In genomic region chr5:15021286-15022046, GRCh38 we compare ENCODE assay signal across 13 cellular contexts.
DNase-seq lines count a peak whose midpoint lies in the region; ATAC-seq, FAIRE-seq and TF ChIP-seq lines count a peak whose summit lies in the region.
"Had no signal": no experiment of that assay in that cellular context is flagged by ENCODE, and none has a peak within 500 bp of the region (broad histone marks: within the 10 kb centered on the region; RNA-seq: fewer than 3 reads in every experiment).

No MANE protein-coding gene starts in this region.

- CTCF ChIA-PET in AG04450 (lab: Charles Lee), result interaction anchor here (1.1 to 2.4 kb wide), 3 partner anchors 19 to 294 kb away, joined by 5 to 7 read pairs (median 6); no protein-coding TSS in a partner anchor

- no peak overlapping the region for H3K4me3 ChIP-seq in AG04450 (ENCODE audit: low read depth, low read length)
- peak overlapping the region in 1 of 2 donors; percentile 18 for H3K4me3 ChIP-seq in cardiac fibroblast (replicated peaks in 1 of 2; ENCODE audit: low read depth in 2 of 2, low read length in 2 of 2)
- H3K4me3 ChIP-seq in WERI-Rb-1 (ENCODE audit: low read depth, low read length), result no peak overlapping the region
- H3K4me3 ChIP-seq: BLaER1 treated with 17β-estradiol and CSF1 and Interleukin-3, amounts not matched to agents 10 nM and 100 nM; gastrocnemius medialis had no signal

- FAIRE-seq in HTR-8/SVneo (lab: Jason Lieb, UNC), result no peak
- FAIRE-seq: GM19239 had no signal

- TF ChIP-seq CTCF in AG04450 (IDR thresholded peaks at IDR 0.05; ENCODE audit: low read depth, low read length) (no peak), cardiac fibroblast (IDR thresholded peaks at IDR 0.05; ENCODE audit: low read depth, low read length) (no peak), WERI-Rb-1 (IDR thresholded peaks at IDR 0.05; ENCODE audit: low read depth, low read length) (no peak)

- no peaks in the 10 kb centered on the region for H3K27me3 ChIP-seq in AG04450 (ENCODE audit: control insufficient read depth, insufficient read depth, low read length)
- H3K27me3 ChIP-seq in WERI-Rb-1 (ENCODE audit: insufficient read depth, low read depth, severe bottlenecking), result no peaks in the 10 kb centered on the region
- H3K27me3 ChIP-seq: BLaER1 treated with 17β-estradiol and CSF1 and Interleukin-3, amounts not matched to agents 10 nM and 100 nM; gastrocnemius medialis had no signal

- POLR2A ChIA-PET in AG04450 (lab: Yijun Ruan, JAX), result interaction anchor here (0.6 kb wide), 1 partner anchor 210 kb away, joined by 7 read pairs; no protein-coding TSS in a partner anchor

- H3K36me3 ChIP-seq in WERI-Rb-1, result no peaks in the 10 kb centered on the region
- H3K36me3 ChIP-seq: BLaER1 treated with 17β-estradiol and CSF1 and Interleukin-3, amounts not matched to agents 10 nM and 100 nM; gastrocnemius medialis had no signal

- no peak for ATAC-seq in left lobe of liver
- ATAC-seq: gastrocnemius medialis had no signal

- H3K27ac ChIP-seq in AG04450 (ENCODE audit: low read depth, low read length) (peak overlapping the region; percentile 83), WERI-Rb-1 (no peak overlapping the region)
- H3K27ac ChIP-seq: BLaER1 treated with 17β-estradiol and CSF1 and Interleukin-3, amounts not matched to agents 10 nM and 100 nM; gastrocnemius medialis had no signal

- peak; percentile 29 for DNase-seq in AG04450 (ENCODE audit: low read depth, low spot score)
- DNase-seq in HTR-8/SVneo (ENCODE audit: insufficient read length, low spot score), result peak; percentile 50
- DNase-seq in cardiac fibroblast (ENCODE audit: low read depth in 2 of 2), result peak; percentile 76 to 84
- DNase-seq in left kidney (ENCODE audit: low read depth, low spot score), result peak; percentile 8
- no peak for DNase-seq in activated gamma-delta T cell (lab: John Stamatoyannopoulos, UW)
- DNase-seq in WERI-Rb-1, result no peak
- no peak for DNase-seq in activated naive CD4-positive, alpha-beta T cell treated with Interleukin-2 at 50 U/mL for 16 hours
- DNase-seq in left lobe of liver (ENCODE audit: low spot score), result no peak
- DNase-seq: gastrocnemius medialis, NCI-H1092 treated with DMSO at 0.1 percent for 48 hours, NCI-H774 had no signal

- peaks cover 21% of the 10 kb centered on the region for H3K9me3 ChIP-seq in AG04450 (ENCODE audit: control insufficient read depth, insufficient read depth, low read length)
- H3K9me3 ChIP-seq in WERI-Rb-1 (ENCODE audit: severe bottlenecking), result peaks cover 2% of the 10 kb centered on the region
- H3K9me3 ChIP-seq: gastrocnemius medialis had no signal

Comparison
In these comparisons a context has a peak if more than half of its experiments do, and no peak if none do; other contexts are left out.
1. DNase-seq: peak in AG04450 (single experiment), HTR-8/SVneo (single experiment), cardiac fibroblast (2 of 2) and left kidney (single experiment); none in activated gamma-delta T cell (single experiment), WERI-Rb-1 (single experiment), activated naive CD4-positive, alpha-beta T cell treated with Interleukin-2 at 50 U/mL for 16 hours (single experiment) and left lobe of liver (single experiment).